In the genomic region with DNA sequence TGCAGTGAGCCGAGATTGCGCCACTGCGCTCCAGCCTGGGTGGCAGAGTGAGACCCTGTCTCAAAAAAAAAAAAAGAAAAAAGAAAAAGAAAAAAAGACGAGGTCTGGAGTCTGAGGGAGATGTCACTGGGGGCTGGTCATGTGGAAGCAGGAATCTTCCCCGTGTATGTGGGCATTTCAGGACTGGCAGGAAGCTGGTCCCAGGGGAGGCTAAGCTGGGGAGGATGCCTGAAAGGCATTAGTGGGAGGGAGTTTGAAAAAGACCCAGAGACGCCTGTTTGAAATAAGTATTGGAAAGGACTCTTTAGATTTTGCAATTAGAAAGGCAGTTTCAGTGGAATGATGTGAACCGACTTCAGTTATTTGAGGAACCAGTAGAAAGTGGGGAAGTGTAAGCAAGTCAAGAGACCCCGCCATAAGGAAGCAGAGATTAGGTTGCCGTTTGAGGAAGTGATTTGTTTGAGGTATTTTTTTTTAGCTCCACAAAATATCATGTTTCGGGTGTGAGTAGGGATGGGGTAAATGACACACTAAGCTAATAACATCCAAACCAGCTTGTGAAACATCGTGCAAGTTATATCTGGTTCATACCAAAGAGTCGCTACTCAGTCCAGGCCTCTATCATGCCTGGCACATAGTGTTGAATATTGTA, we compare ENCODE assay signal across 9 cellular contexts. TPM values are rescaled to one million over a fixed set of nuclear protein-coding genes. Genes with fewer than 3 reads are reported as not detected.
DNase-seq lines count a peak whose midpoint lies in the region; ATAC-seq and TF ChIP-seq lines count a peak whose summit lies in the region.
"Had no signal": no experiment of that assay in that cellular context is flagged by ENCODE, and none has a peak within 500 bp of the region (broad histone marks: within the 10 kb centered on the region; RNA-seq: fewer than 3 reads in every experiment).

No MANE protein-coding gene starts in this region.

- H3K27ac Mint-ChIP-seq in endothelial cell (ENCODE audit: unreplicated experiment) = no peak overlapping the region

- peak; percentile 79 for DNase-seq in A673 (ENCODE audit: low spot score)
- peak; percentile 18 for DNase-seq in GM19240 (ENCODE audit: insufficient read length, low spot score)
- DNase-seq in endothelial cell (ENCODE audit: low spot score) = no peak
- no peak for DNase-seq in HCEC 1CT
- DNase-seq in activated T-cell treated with anti-CD3 and anti-CD28 coated beads, Interleukin-2, amount 50 U/mL, for 1 hour = no peak
- DNase-seq in NCI-H146 (lab: John Stamatoyannopoulos, UW) = no peak
- no peak for DNase-seq in activated CD4-positive, alpha-beta T cell treated with anti-CD3 and anti-CD28 coated beads for 1 hour

- peaks cover 25% of the 10 kb centered on the region for H3K4me1 ChIP-seq in A673 (ENCODE audit: insufficient read depth, low read length, poor library complexity, severe bottlenecking)

- POLR2A ChIA-PET in A673 (lab: Charles Lee; ENCODE audit: low non-redundant PET) = interaction anchor here (0.7 kb wide), 1 partner anchor 95 kb away, joined by 3 read pairs; no protein-coding TSS in a partner anchor

- H3K27ac ChIP-seq in A673 (ENCODE audit: low read depth, low read length, poor library complexity, severe bottlenecking) = peak overlapping the region; percentile 36

- peaks cover 49% of the 10 kb centered on the region for H3K36me3 Mint-ChIP-seq in endothelial cell (ENCODE audit: low read depth, unreplicated experiment)

- peaks cover 23% of the 10 kb centered on the region for H3K4me1 Mint-ChIP-seq in endothelial cell (ENCODE audit: unreplicated experiment)

- peak; percentile 27 for ATAC-seq in HG03571 (IDR thresholded peaks at IDR 0.05; ENCODE audit: unreplicated experiment)

- H3K36me3 ChIP-seq in A673 (ENCODE audit: insufficient read depth, low read length, poor library complexity, severe bottlenecking) = peaks cover 18% of the 10 kb centered on the region

- H3K9me3 ChIP-seq in A673 (ENCODE audit: low read depth, low read length, poor library complexity, severe bottlenecking) = no peaks in the 10 kb centered on the region

- peaks cover 6% of the 10 kb centered on the region for H3K27me3 Mint-ChIP-seq in endothelial cell (ENCODE audit: unreplicated experiment)

- BruUV-seq in A673 (replicated peaks; lab: Mats Ljungman, UMichigan) = no TSS peak

- no peaks in the 10 kb centered on the region for H3K27me3 ChIP-seq in A673 (replicated peaks; ENCODE audit: insufficient read depth, low read depth, low read length, poor library complexity)

- no peaks in the 10 kb centered on the region for H3K9me3 Mint-ChIP-seq in endothelial cell (ENCODE audit: unreplicated experiment)

- H3K4me3 ChIP-seq in A673 (ENCODE audit: low read depth, low read length, poor library complexity, severe bottlenecking) = no peak overlapping the region
- H3K4me3 ChIP-seq: SK-N-MC had no signal

- intact Hi-C loops in A673 (cut with micrococcal nuclease; ENCODE audit: unreplicated experiment) = no loop called here

- CTCF ChIA-PET in A673 (lab: Charles Lee) = no interaction called here

- peak overlapping the region; percentile 58 for H3K4me3 Mint-ChIP-seq in endothelial cell (ENCODE audit: unreplicated experiment)

- TF ChIP-seq CTCF in A673 (conservative IDR thresholded peaks at IDR 0.05; ENCODE audit: low read depth, low read length) = no peak
- no peak for TF ChIP-seq CTCF in endothelial cell (IDR thresholded peaks at IDR 0.05; ENCODE audit: unreplicated experiment)

RNA-seq across cellular contexts. Expression of a gene that starts 55.5 kb away (rescaled TPM):
- total RNA-seq in A673 (2021) (74.2 and 78.3 TPM in 2 replicates), endothelial cell (ENCODE audit: unreplicated experiment) (82.4 TPM)

Comparison
In these comparisons a context has a peak if more than half of its experiments do, and no peak if none do; other contexts are left out.
1. DNase-seq: peak in A673 (single experiment) and GM19240 (single experiment); none in endothelial cell (single experiment), HCEC 1CT (single experiment), activated T-cell treated with anti-CD3 and anti-CD28 coated beads, Interleukin-2, amount 50 U/mL, for 1 hour (single experiment), NCI-H146 (single experiment) and activated CD4-positive, alpha-beta T cell treated with anti-CD3 and anti-CD28 coated beads for 1 hour (single experiment).